Comparison of ENCODE assay signal across 19 cellular contexts in the genomic region with DNA sequence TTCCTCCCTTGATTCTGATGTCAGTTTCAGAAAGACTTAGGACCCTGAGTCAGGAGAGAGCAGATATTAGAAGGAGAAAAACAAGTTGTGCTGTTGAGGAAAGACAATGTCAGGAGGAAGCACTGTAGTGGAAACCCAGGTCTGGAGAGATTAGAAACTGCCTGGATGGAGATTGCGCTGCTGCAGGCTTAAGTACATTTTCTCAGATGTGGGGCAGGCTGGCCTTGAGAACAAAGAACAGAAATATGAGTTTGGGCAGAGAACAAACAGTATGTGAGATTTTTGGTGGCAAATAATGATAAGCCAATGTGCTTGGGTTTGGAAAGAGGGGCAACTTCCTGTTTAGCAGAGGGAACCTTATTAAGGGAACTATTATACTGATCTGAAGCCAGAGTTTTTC.
A peak's percentile ranks its signal among the peaks of the same experiment; 100 is the strongest.
DNase-seq lines count a peak whose midpoint lies in the region; TF ChIP-seq lines count a peak whose summit lies in the region.
"Had no signal": no experiment of that assay in that cellular context is flagged by ENCODE, and none has a peak within 500 bp of the region (broad histone marks: within the 10 kb centered on the region; RNA-seq: fewer than 3 reads in every experiment).

No MANE protein-coding gene starts in this region.

- peaks cover 23% of the 10 kb centered on the region for H3K27me3 Mint-ChIP-seq in endodermal cell (ENCODE audit: insufficient read depth)

- no peak overlapping the region for H3K4me3 ChIP-seq in endodermal cell (ENCODE audit: low read length)
- H3K4me3 ChIP-seq: A549; BLaER1 treated with 17β-estradiol and CSF1 and Interleukin-3, amounts not matched to agents 10 nM and 100 nM had no signal

- no peaks in the 10 kb centered on the region for H3K36me3 ChIP-seq in endodermal cell (ENCODE audit: control insufficient read depth, insufficient read depth, low read length)
- H3K36me3 ChIP-seq: BLaER1 treated with 17β-estradiol and CSF1 and Interleukin-3, amounts not matched to agents 10 nM and 100 nM had no signal

- DNase-seq in DMS79 treated with DMSO at 0.1 percent for 48 hours (lab: John Stamatoyannopoulos, UW) (peak; percentile 42), DMS79 (lab: John Stamatoyannopoulos, UW) (no peak), OCI-M1 (lab: John Stamatoyannopoulos, UW) (peak; percentile 12), endodermal cell (peak; percentile 16), iPS-NIHi7 (ENCODE audit: extremely low spot score) (peak; percentile 2), glomerular visceral epithelial cell (ENCODE audit: extremely low spot score) (no peak), NCI-H1417 treated with DMSO at 0.1 percent for 48 hours (lab: John Stamatoyannopoulos, UW) (no peak)
- no peak for DNase-seq in stimulated activated CD4-positive, alpha-beta T cell treated with anti-CD3 and anti-CD28 coated beads, Interleukin-4, amount 100 ng/mL, for 24 hours
- DNase-seq: AML-193; Caco-2; Calu3; CD4-positive, alpha-beta T cell; CD8-positive, alpha-beta T cell; GF-D8 had no signal

- no peak overlapping the region for H3K27ac Mint-ChIP-seq in endodermal cell
- H3K27ac Mint-ChIP-seq: B cell; CD4-positive, alpha-beta T cell; CD8-positive, alpha-beta T cell had no signal

- peaks cover 15% of the 10 kb centered on the region for H3K4me1 Mint-ChIP-seq in endodermal cell
- H3K4me1 Mint-ChIP-seq: B cell had no signal

- no peaks in the 10 kb centered on the region for H3K27me3 ChIP-seq in endodermal cell (ENCODE audit: control insufficient read depth, insufficient read depth, low read length, poor library complexity, severe bottlenecking)
- H3K27me3 ChIP-seq: BLaER1 treated with 17β-estradiol and CSF1 and Interleukin-3, amounts not matched to agents 10 nM and 100 nM had no signal

- no peak overlapping the region for H3K4me3 Mint-ChIP-seq in endodermal cell
- H3K4me3 Mint-ChIP-seq: B cell; CD4-positive, alpha-beta T cell; CD8-positive, alpha-beta T cell had no signal

- H3K4me1 ChIP-seq in endodermal cell (ENCODE audit: control insufficient read depth, insufficient read depth, low read length), result no peaks in the 10 kb centered on the region
- H3K4me1 ChIP-seq: A549; BLaER1 treated with 17β-estradiol and CSF1 and Interleukin-3, amounts not matched to agents 10 nM and 100 nM; Caco-2 had no signal

- WGBS in endodermal cell (ENCODE audit: insufficient coverage in 1 of 2, insufficient read length in 1 of 2), 2 experiments, result 100% methylated on average over 1 of the region's 1 CpG

- no peaks in the 10 kb centered on the region for H3K9me3 ChIP-seq in endodermal cell (ENCODE audit: control insufficient read depth, low read length)
- H3K9me3 ChIP-seq: A549, Caco-2 had no signal

- peaks cover 12% of the 10 kb centered on the region for H3K9me3 Mint-ChIP-seq in endodermal cell
- H3K9me3 Mint-ChIP-seq: CD4-positive, alpha-beta T cell; CD8-positive, alpha-beta T cell had no signal

- no peak overlapping the region for H3K27ac ChIP-seq in endodermal cell (ENCODE audit: low read depth, low read length)
- H3K27ac ChIP-seq: 22Rv1; A549; BLaER1 treated with 17β-estradiol and CSF1 and Interleukin-3, amounts not matched to agents 10 nM and 100 nM; C4-2B had no signal

- no peak for TF ChIP-seq CTCF in endodermal cell (conservative IDR thresholded peaks at IDR 0.05)

- no peaks in the 10 kb centered on the region for H3K36me3 Mint-ChIP-seq in endodermal cell (ENCODE audit: low read depth)
- H3K36me3 Mint-ChIP-seq: CD8-positive, alpha-beta T cell had no signal

- no peak overlapping the region for H3K9ac ChIP-seq in endodermal cell (ENCODE audit: extremely low read depth, low read length, poor library complexity, severe bottlenecking)
- H3K9ac ChIP-seq: BLaER1 treated with 17β-estradiol and CSF1 and Interleukin-3, amounts not matched to agents 10 nM and 100 nM had no signal

Comparison
In these comparisons a context has a peak if more than half of its experiments do, and no peak if none do; other contexts are left out.
1. DNase-seq: peak in DMS79 treated with DMSO at 0.1 percent for 48 hours (single experiment), OCI-M1 (single experiment), endodermal cell (single experiment) and iPS-NIHi7 (single experiment); none in DMS79 (single experiment), stimulated activated CD4-positive, alpha-beta T cell treated with anti-CD3 and anti-CD28 coated beads, Interleukin-4, amount 100 ng/mL, for 24 hours (single experiment), glomerular visceral epithelial cell (single experiment) and NCI-H1417 treated with DMSO at 0.1 percent for 48 hours (single experiment).